1 cellular context compared by ENCODE assay signal in the genomic region with DNA sequence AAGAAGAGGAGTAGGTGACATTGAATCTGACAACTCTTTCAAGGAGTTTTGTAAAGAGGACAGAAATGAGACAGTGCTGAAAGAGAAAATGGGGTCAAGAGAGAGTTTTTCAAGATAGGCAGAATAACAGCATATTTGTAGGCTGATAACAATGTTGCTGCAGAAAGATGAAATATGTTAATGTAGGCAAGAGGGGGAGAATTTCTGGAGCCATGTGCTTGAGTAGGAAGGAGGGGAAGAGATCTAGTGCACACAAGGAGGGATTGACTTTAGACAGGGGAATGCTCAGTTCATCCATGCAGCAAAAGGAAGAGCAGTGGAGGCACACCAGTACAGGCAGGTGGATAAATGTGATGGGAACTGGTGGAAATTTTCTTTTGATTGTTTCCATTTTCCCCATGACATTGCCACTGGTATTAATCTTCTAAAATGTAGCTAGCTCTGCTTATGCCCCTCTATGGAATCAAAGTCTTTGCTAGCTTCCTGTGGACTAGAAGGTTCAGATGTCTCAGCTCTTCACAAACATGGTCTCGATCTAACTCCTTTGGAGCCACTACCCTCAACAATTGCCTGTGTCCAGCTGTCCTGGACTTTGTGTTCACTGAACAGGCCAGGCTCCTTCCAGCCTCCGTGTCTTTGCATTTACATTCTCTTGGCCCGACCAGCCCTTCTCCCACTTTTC.
TF ChIP-seq lines count a peak whose summit lies in the region.

No MANE protein-coding gene starts in this region.

TF ChIP-seq in K562, 482 proteins besides CTCF, POLR2A, EP300 and RAD21:
- TF ChIP-seq ZEB2 (IDR thresholded peaks at IDR 0.05) (no peak), GATA2 (CRISPR knock-in tag; IDR thresholded peaks at IDR 0.05) (no peak), ZBTB8A (IDR thresholded peaks at IDR 0.05; ENCODE audit: partially characterized antibody) (no peak), ZNF24 (IDR thresholded peaks at IDR 0.05) (no peak), GABPB1 (CRISPR knock-in tag; IDR thresholded peaks at IDR 0.05) (no peak), ETV6 (IDR thresholded peaks at IDR 0.05; ENCODE audit: borderline replicate concordance in 1 of 2, low read depth in 2 of 2, low read length in 1 of 2) (no peak), ETV6 (CRISPR knock-in tag; IDR thresholded peaks at IDR 0.05; ENCODE audit: borderline replicate concordance) (no peak), ZKSCAN8 (CRISPR knock-in tag; IDR thresholded peaks at IDR 0.05) (no peak), RAD51 (IDR thresholded peaks at IDR 0.05; ENCODE audit: borderline replicate concordance, low read depth) (no peak), SUPT5H (IDR thresholded peaks at IDR 0.05) (no peak), SRF (CRISPR knock-in tag; IDR thresholded peaks at IDR 0.05) (no peak), ZNF408 (CRISPR knock-in tag; IDR thresholded peaks at IDR 0.05; ENCODE audit: low read depth) (no peak), FIP1L1 (IDR thresholded peaks at IDR 0.05; ENCODE audit: low read depth, low read length, poor library complexity, severe bottlenecking) (no peak), RHOXF2B (CRISPR knock-in tag; conservative IDR thresholded peaks at IDR 0.05) (no peak)
- TF ChIP-seq, protein P1, sequence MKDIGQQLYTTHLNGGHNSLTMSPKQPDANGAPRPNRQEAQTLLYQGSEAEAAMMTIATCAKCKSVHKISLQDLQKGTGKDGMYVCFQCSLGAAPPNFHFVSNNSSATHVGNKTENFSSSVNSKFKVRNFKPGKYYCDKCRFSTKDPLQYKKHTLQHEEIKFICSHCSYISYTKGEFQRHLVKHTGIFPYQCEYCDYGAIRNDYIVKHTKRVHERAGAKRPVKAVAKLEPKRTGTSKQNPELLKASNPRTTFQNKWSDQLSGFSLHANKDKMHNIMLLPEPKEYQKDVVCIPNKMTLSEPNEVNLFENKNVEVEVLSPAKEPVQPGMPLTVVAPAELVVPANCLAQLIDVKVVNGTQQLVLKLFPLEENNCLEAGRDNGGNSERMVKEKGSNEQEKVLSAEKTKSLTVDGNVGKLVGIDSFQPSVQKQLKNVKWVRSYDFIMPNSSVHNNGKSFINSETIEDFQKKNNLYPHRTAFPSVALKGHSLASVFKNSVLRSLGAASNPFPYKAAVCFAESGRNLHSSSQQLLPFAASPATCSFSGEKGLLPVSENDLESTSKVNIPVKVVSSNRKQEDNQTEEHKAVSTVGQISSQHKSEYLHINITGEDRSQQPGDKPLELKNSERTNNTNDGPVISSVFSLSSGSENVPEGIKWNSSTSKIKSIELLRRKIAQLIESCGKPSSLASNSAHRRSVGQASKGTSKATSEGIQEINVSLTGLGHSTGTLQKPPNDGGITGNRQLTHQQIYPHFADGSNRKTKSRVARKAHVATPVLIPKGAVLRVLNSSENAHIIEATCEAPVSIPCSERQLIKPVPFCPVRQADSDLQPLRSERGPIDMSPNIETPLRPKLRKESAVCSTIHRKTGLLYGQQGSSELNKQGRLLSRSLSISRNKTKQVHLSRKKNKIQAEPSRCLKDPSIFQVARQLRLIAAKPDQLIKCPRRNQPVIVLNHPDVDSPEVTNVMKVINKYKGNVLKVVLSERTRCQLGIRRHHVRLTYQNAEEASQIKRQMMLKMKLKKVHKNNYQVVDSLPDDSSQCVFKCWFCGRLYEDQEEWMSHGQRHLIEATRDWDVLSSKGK (CRISPR knock-in tag; IDR thresholded peaks at IDR 0.05) = no peak
- TF ChIP-seq, protein P2, sequence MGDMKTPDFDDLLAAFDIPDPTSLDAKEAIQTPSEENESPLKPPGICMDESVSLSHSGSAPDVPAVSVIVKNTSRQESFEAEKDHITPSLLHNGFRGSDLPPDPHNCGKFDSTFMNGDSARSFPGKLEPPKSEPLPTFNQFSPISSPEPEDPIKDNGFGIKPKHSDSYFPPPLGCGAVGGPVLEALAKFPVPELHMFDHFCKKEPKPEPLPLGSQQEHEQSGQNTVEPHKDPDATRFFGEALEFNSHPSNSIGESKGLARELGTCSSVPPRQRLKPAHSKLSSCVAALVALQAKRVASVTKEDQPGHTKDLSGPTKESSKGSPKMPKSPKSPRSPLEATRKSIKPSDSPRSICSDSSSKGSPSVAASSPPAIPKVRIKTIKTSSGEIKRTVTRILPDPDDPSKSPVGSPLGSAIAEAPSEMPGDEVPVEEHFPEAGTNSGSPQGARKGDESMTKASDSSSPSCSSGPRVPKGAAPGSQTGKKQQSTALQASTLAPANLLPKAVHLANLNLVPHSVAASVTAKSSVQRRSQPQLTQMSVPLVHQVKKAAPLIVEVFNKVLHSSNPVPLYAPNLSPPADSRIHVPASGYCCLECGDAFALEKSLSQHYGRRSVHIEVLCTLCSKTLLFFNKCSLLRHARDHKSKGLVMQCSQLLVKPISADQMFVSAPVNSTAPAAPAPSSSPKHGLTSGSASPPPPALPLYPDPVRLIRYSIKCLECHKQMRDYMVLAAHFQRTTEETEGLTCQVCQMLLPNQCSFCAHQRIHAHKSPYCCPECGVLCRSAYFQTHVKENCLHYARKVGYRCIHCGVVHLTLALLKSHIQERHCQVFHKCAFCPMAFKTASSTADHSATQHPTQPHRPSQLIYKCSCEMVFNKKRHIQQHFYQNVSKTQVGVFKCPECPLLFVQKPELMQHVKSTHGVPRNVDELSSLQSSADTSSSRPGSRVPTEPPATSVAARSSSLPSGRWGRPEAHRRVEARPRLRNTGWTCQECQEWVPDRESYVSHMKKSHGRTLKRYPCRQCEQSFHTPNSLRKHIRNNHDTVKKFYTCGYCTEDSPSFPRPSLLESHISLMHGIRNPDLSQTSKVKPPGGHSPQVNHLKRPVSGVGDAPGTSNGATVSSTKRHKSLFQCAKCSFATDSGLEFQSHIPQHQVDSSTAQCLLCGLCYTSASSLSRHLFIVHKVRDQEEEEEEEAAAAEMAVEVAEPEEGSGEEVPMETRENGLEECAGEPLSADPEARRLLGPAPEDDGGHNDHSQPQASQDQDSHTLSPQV (IDR thresholded peaks at IDR 0.05) = no peak
- TF ChIP-seq, protein P3, sequence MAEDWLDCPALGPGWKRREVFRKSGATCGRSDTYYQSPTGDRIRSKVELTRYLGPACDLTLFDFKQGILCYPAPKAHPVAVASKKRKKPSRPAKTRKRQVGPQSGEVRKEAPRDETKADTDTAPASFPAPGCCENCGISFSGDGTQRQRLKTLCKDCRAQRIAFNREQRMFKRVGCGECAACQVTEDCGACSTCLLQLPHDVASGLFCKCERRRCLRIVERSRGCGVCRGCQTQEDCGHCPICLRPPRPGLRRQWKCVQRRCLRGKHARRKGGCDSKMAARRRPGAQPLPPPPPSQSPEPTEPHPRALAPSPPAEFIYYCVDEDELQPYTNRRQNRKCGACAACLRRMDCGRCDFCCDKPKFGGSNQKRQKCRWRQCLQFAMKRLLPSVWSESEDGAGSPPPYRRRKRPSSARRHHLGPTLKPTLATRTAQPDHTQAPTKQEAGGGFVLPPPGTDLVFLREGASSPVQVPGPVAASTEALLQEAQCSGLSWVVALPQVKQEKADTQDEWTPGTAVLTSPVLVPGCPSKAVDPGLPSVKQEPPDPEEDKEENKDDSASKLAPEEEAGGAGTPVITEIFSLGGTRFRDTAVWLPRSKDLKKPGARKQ (CRISPR knock-in tag; IDR thresholded peaks at IDR 0.05) = no peak
